15 cellular contexts compared by ENCODE assay signal in genomic region chr17:42236760-42237159, GRCh38. TPM values are rescaled to one million over a fixed set of nuclear protein-coding genes. Genes with fewer than 3 reads are reported as not detected.
DNase-seq lines count a peak whose midpoint lies in the region; ATAC-seq and TF ChIP-seq lines count a peak whose summit lies in the region.
"Had no signal": no experiment of that assay in that cellular context is flagged by ENCODE, and none has a peak within 500 bp of the region (broad histone marks: within the 10 kb centered on the region; RNA-seq: fewer than 3 reads in every experiment).

No MANE protein-coding gene starts in this region.

- no peak overlapping the region for H3K4me3 Mint-ChIP-seq in CD4-positive, CD25-positive, alpha-beta regulatory T cell
- H3K4me3 Mint-ChIP-seq in naive thymus-derived CD4-positive, alpha-beta T cell = no peak overlapping the region

- no peak for DNase-seq in CD4-positive, CD25-positive, alpha-beta regulatory T cell
- DNase-seq in naive thymus-derived CD4-positive, alpha-beta T cell = no peak
- DNase-seq in C1 segment of cervical spinal cord (lab: John Stamatoyannopoulos, UW) (no peak), LoVo (ENCODE audit: low spot score) (no peak)
- DNase-seq: GF-D8, HCEC 1CT, NCI-H146, NCI-H2107, NCI-H446 had no signal

- POLR2A ChIA-PET in HEK293 (lab: Yijun Ruan, JAX) = no interaction called here
- POLR2A ChIA-PET in naive thymus-derived CD4-positive, alpha-beta T cell (lab: Charles Lee) = interaction anchor here (1.6 to 3.9 kb wide), 2 partner anchors 11 to 32 kb away, joined by 5 to 26 read pairs; no protein-coding TSS in a partner anchor

- H3K4me3 ChIP-seq in CD4-positive, CD25-positive, alpha-beta regulatory T cell (ENCODE audit: low read depth, low read length) = no peak overlapping the region
- no peak overlapping the region for H3K4me3 ChIP-seq in HEK293 (ENCODE audit: low read depth, low read length)
- no peak overlapping the region for H3K4me3 ChIP-seq in naive thymus-derived CD4-positive, alpha-beta T cell (ENCODE audit: low read length)
- H3K4me3 ChIP-seq: K562, SK-N-MC had no signal

- H3K9me3 Mint-ChIP-seq in CD4-positive, CD25-positive, alpha-beta regulatory T cell = no peaks in the 10 kb centered on the region
- no peaks in the 10 kb centered on the region for H3K9me3 Mint-ChIP-seq in naive thymus-derived CD4-positive, alpha-beta T cell

- CTCF ChIA-PET in HEK293 (lab: Yijun Ruan, JAX) = interaction anchor here (0.6 to 2.1 kb wide), 7 partner anchors 14 to 499 kb away, joined by 3 to 9 read pairs (median 3); no protein-coding TSS in a partner anchor
- CTCF ChIA-PET in naive thymus-derived CD4-positive, alpha-beta T cell (lab: Charles Lee) = interaction anchor here (1.3 kb wide), 1 partner anchor 11 kb away, joined by 4 read pairs; no protein-coding TSS in a partner anchor

- H3K4me1 Mint-ChIP-seq in CD4-positive, CD25-positive, alpha-beta regulatory T cell = peaks cover 32 to 72% (median 47%) of the 10 kb centered on the region in 4 donors
- H3K4me1 Mint-ChIP-seq in naive thymus-derived CD4-positive, alpha-beta T cell = peaks cover 15 to 75% (median 57%) of the 10 kb centered on the region in 7 donors

- H3K9me3 ChIP-seq in CD4-positive, CD25-positive, alpha-beta regulatory T cell (ENCODE audit: control insufficient read depth in 2 of 2, low read length in 2 of 2) = no peaks in the 10 kb centered on the region
- no peaks in the 10 kb centered on the region for H3K9me3 ChIP-seq in HEK293 (ENCODE audit: control insufficient read depth, insufficient read depth, low read depth, low read length)
- H3K9me3 ChIP-seq in naive thymus-derived CD4-positive, alpha-beta T cell (ENCODE audit: control insufficient read depth in 2 of 3, low read length in 3 of 3) = no peaks in the 10 kb centered on the region

- H3K27ac Mint-ChIP-seq in CD4-positive, CD25-positive, alpha-beta regulatory T cell = peak overlapping the region in 2 of 3 donors; percentile 63 to 83
- peak overlapping the region in 5 of 9 donors; percentile 1 to 77 (median 57) for H3K27ac Mint-ChIP-seq in naive thymus-derived CD4-positive, alpha-beta T cell

- no peaks in the 10 kb centered on the region for H3K36me3 ChIP-seq in CD4-positive, CD25-positive, alpha-beta regulatory T cell (ENCODE audit: control insufficient read depth, insufficient read depth, low read length)
- H3K36me3 ChIP-seq in HEK293 (ENCODE audit: control insufficient read depth in 2 of 2, insufficient read depth in 1 of 2, low read length in 2 of 2) = no peaks in the 10 kb centered on the region
- H3K36me3 ChIP-seq in naive thymus-derived CD4-positive, alpha-beta T cell (ENCODE audit: control insufficient read depth in 2 of 3, insufficient read depth in 3 of 3, low read length in 3 of 3) = no peaks in the 10 kb centered on the region

- no peak for TF ChIP-seq CTCF in HEK293 (tag by site-specific recombination; IDR thresholded peaks at IDR 0.05)

- intact Hi-C loops in naive thymus-derived CD4-positive, alpha-beta T cell (cut with micrococcal nuclease) = no loop called here

- ATAC-seq in CD4-positive, CD25-positive, alpha-beta regulatory T cell (ENCODE audit: low read depth in 2 of 2) = no peak
- no peak for ATAC-seq in naive thymus-derived CD4-positive, alpha-beta T cell
- no peak for ATAC-seq in HG03025 (IDR thresholded peaks at IDR 0.05; ENCODE audit: low FRiP score, unreplicated experiment)
- ATAC-seq: K562 had no signal

- no peaks in the 10 kb centered on the region for H3K27me3 ChIP-seq in CD4-positive, CD25-positive, alpha-beta regulatory T cell (ENCODE audit: control insufficient read depth, insufficient read depth, low read length)
- H3K27me3 ChIP-seq in naive thymus-derived CD4-positive, alpha-beta T cell (ENCODE audit: control insufficient read depth in 2 of 2, insufficient read depth in 2 of 2, low read length in 2 of 2) = no peaks in the 10 kb centered on the region

- no peaks in the 10 kb centered on the region for H3K36me3 Mint-ChIP-seq in CD4-positive, CD25-positive, alpha-beta regulatory T cell
- peaks cover 0 to 10% (median 0%) of the 10 kb centered on the region in 5 donors for H3K36me3 Mint-ChIP-seq in naive thymus-derived CD4-positive, alpha-beta T cell

- no peak overlapping the region for H3K27ac ChIP-seq in CD4-positive, CD25-positive, alpha-beta regulatory T cell (ENCODE audit: insufficient read depth, low read length, poor library complexity, severe bottlenecking)
- no peak overlapping the region for H3K27ac ChIP-seq in HEK293 (ENCODE audit: extremely low read depth, low read depth, low read length)
- H3K27ac ChIP-seq in naive thymus-derived CD4-positive, alpha-beta T cell (ENCODE audit: low read depth, low read length) = no peak overlapping the region
- H3K27ac ChIP-seq: SK-N-MC had no signal

- H3K27me3 Mint-ChIP-seq in CD4-positive, CD25-positive, alpha-beta regulatory T cell = no peaks in the 10 kb centered on the region
- no peaks in the 10 kb centered on the region for H3K27me3 Mint-ChIP-seq in naive thymus-derived CD4-positive, alpha-beta T cell

- H3K4me1 ChIP-seq in CD4-positive, CD25-positive, alpha-beta regulatory T cell (ENCODE audit: control insufficient read depth, insufficient read depth, low read length, poor library complexity, severe bottlenecking) = peaks cover 7% of the 10 kb centered on the region
- peaks cover 11% of the 10 kb centered on the region for H3K4me1 ChIP-seq in HEK293 (ENCODE audit: control insufficient read depth, insufficient read depth, low read length)
- peaks cover 0 to 5% of the 10 kb centered on the region in 2 donors for H3K4me1 ChIP-seq in naive thymus-derived CD4-positive, alpha-beta T cell (ENCODE audit: control insufficient read depth in 2 of 2, insufficient read depth in 2 of 2, low read length in 2 of 2)

TF ChIP-seq in HEK293, 187 proteins besides CTCF, POLR2A, EP300 and RAD21:
- TF ChIP-seq ZNF792 (tag by site-specific recombination; IDR thresholded peaks at IDR 0.05) = no peak
- TF ChIP-seq MZF1 (tag by site-specific recombination; IDR thresholded peaks at IDR 0.05; ENCODE audit: borderline replicate concordance) = peak; percentile 56; the same call in 1 of the 2 replicates
- TF ChIP-seq ZNF148 (tag by site-specific recombination; IDR thresholded peaks at IDR 0.05; ENCODE audit: borderline replicate concordance) = no peak
- TF ChIP-seq ZFP69B (tag by site-specific recombination; IDR thresholded peaks at IDR 0.05) = no peak
- TF ChIP-seq ZBTB17 (tag by site-specific recombination; IDR thresholded peaks at IDR 0.05) = peak; percentile 18; the same call in 1 of the 2 replicates

RNA-seq across cellular contexts. Expression of gene STAT5B, which starts 39.4 kb away (rescaled TPM):
- 241 TPM for total RNA-seq in CD4-positive, CD25-positive, alpha-beta regulatory T cell
- polyA plus RNA-seq in CD4-positive, CD25-positive, alpha-beta regulatory T cell = 100 to 1,000 TPM; 109 to 117 (median 112) TPM
- total RNA-seq in naive thymus-derived CD4-positive, alpha-beta T cell = 100 to 1,000 TPM; 143 to 192 (median 183) TPM
- polyA plus RNA-seq in naive thymus-derived CD4-positive, alpha-beta T cell = 100 to 1,000 TPM in 1 of 2 donors, 10 to 100 TPM in 1; 98.0 to 135 TPM

RNA-seq across cellular contexts. Expression of gene GHDC, which starts 42.5 kb away (rescaled TPM):
- total RNA-seq in CD4-positive, CD25-positive, alpha-beta regulatory T cell = 13.6 TPM
- polyA plus RNA-seq in CD4-positive, CD25-positive, alpha-beta regulatory T cell = 10 to 100 TPM; 11.1 to 17.8 (median 13.2) TPM
- 10 to 100 TPM; 15.5 to 29.8 (median 19.9) TPM for total RNA-seq in naive thymus-derived CD4-positive, alpha-beta T cell
- polyA plus RNA-seq in naive thymus-derived CD4-positive, alpha-beta T cell = 10 to 100 TPM; 15.2 to 17.4 TPM

RNA-seq across cellular contexts. Expression of gene HCRT, which starts 51.5 kb away (rescaled TPM):
- total RNA-seq in CD4-positive, CD25-positive, alpha-beta regulatory T cell = not detected
- polyA plus RNA-seq in CD4-positive, CD25-positive, alpha-beta regulatory T cell = not detected
- total RNA-seq in naive thymus-derived CD4-positive, alpha-beta T cell = not detected
- not detected for polyA plus RNA-seq in naive thymus-derived CD4-positive, alpha-beta T cell
- total RNA-seq: A673, HT1080, K562 had no signal
- polyA plus RNA-seq: K562 had no signal

RNA-seq across cellular contexts. Expression of gene STAT5A, which starts 51.5 kb away (rescaled TPM):
- 177 TPM for total RNA-seq in CD4-positive, CD25-positive, alpha-beta regulatory T cell
- 10 to 100 TPM; 71.1 to 90.9 (median 76.7) TPM for polyA plus RNA-seq in CD4-positive, CD25-positive, alpha-beta regulatory T cell
- total RNA-seq in naive thymus-derived CD4-positive, alpha-beta T cell = 100 to 1,000 TPM; 111 to 162 (median 150) TPM
- 100 to 1,000 TPM in 1 of 2 donors, 10 to 100 TPM in 1; 72.8 to 150 TPM for polyA plus RNA-seq in naive thymus-derived CD4-positive, alpha-beta T cell

RNA-seq across cellular contexts. Expression of gene KCNH4, which starts 55.8 kb away (rescaled TPM):
- total RNA-seq in CD4-positive, CD25-positive, alpha-beta regulatory T cell = 0.47 TPM
- polyA plus RNA-seq in CD4-positive, CD25-positive, alpha-beta regulatory T cell = not detected
- total RNA-seq in naive thymus-derived CD4-positive, alpha-beta T cell = under 1 TPM in 3 of 5 experiments, not detected in 2; 0.12 to 0.24 (median 0.16) TPM
- polyA plus RNA-seq in naive thymus-derived CD4-positive, alpha-beta T cell = under 1 TPM in 1 of 2 donors, not detected in 1; 0.07 TPM
- total RNA-seq: HT1080 had no signal
